Comparison of ENCODE assay signal across 1 cellular context in the genomic region with DNA sequence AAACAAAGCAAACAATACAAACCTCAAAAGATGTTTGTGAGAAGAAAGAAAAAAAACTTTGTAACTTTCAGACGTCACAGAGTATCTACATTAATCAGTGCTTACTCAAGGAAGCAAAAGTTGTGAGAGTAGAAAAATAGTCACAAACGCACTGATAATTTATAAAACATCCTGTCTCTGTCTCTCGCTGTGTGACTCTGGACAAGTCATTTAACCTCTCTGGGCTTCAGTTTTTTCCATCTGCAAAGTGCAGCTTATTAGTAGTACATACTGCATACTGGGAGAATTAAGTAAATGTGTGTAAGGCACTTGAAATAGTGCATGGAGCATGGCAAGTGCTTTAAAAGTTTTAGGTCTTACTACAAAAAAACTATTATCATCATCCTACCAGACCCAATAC.
TF ChIP-seq lines count a peak whose summit lies in the region.

No MANE protein-coding gene starts in this region.

TF ChIP-seq in GM12878, 131 proteins besides CTCF, POLR2A, EP300 and RAD21:
- TF ChIP-seq NBN (IDR thresholded peaks at IDR 0.05) (no peak), CEBPB (IDR thresholded peaks at IDR 0.05; ENCODE audit: borderline replicate concordance in 1 of 2, low read depth in 2 of 2, low read length in 2 of 2) (no peak), SMARCA5 (IDR thresholded peaks at IDR 0.05) (peak; percentile 70; the same call in 1 of the 2 replicates), CBFB (IDR thresholded peaks at IDR 0.05; ENCODE audit: low read depth) (no peak), YBX1 (IDR thresholded peaks at IDR 0.05) (no peak)
- TF ChIP-seq, protein P1, sequence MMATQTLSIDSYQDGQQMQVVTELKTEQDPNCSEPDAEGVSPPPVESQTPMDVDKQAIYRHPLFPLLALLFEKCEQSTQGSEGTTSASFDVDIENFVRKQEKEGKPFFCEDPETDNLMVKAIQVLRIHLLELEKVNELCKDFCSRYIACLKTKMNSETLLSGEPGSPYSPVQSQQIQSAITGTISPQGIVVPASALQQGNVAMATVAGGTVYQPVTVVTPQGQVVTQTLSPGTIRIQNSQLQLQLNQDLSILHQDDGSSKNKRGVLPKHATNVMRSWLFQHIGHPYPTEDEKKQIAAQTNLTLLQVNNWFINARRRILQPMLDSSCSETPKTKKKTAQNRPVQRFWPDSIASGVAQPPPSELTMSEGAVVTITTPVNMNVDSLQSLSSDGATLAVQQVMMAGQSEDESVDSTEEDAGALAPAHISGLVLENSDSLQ (IDR thresholded peaks at IDR 0.05) = no peak
